Comparison of ENCODE assay signal across 25 cellular contexts in genomic region chr1:167305059-167305704, GRCh38.
DNase-seq lines count a peak whose midpoint lies in the region; ATAC-seq and TF ChIP-seq lines count a peak whose summit lies in the region.
"Had no signal": no experiment of that assay in that cellular context is flagged by ENCODE, and none has a peak within 500 bp of the region (broad histone marks: within the 10 kb centered on the region; RNA-seq: fewer than 3 reads in every experiment).

No MANE protein-coding gene starts in this region.

- H3K9me3 ChIP-seq in cardiac muscle cell (ENCODE audit: low read depth) = no peaks in the 10 kb centered on the region
- H3K9me3 ChIP-seq in transverse colon = no peaks in the 10 kb centered on the region
- H3K9me3 ChIP-seq in SJCRH30 (replicated peaks) = no peaks in the 10 kb centered on the region
- H3K9me3 ChIP-seq: BLaER1 treated with 17β-estradiol and CSF1 and Interleukin-3, amounts not matched to agents 10 nM and 100 nM had no signal

- WGBS in transverse colon (ENCODE audit: low coverage in 1 of 2), 2 donors = 79 to 90% methylated on average over 6 to 9 of the region's 9 CpGs

- no peak overlapping the region for H3K4me3 Mint-ChIP-seq in WTC11
- H3K4me3 Mint-ChIP-seq: CD4-positive, alpha-beta T cell; GM23338; H9; IgD-negative memory B cell had no signal

- intact Hi-C loops in left ventricle myocardium superior (cut with micrococcal nuclease) (no loop called here), left colon (cut with DNase I, micrococcal nuclease) (no loop called here), transverse colon (cut with DNase I; ENCODE audit: low total_unique reads) (no loop called here)

- H3K27me3 ChIP-seq in cardiac muscle cell (no peaks in the 10 kb centered on the region), transverse colon (no peaks in the 10 kb centered on the region), SJCRH30 (no peaks in the 10 kb centered on the region)
- H3K27me3 ChIP-seq: BLaER1 treated with 17β-estradiol and CSF1 and Interleukin-3, amounts not matched to agents 10 nM and 100 nM had no signal

- in situ Hi-C loops in transverse colon (cut with MboI; ENCODE audit: low pct_ligation_motif_present in 1 of 4, low pct_unique_long_range_greater_than_20kb in 1 of 4, low sequenced_read_pairs in 3 of 4) = no loop called here

- H3K36me3 ChIP-seq in cardiac muscle cell (no peaks in the 10 kb centered on the region), transverse colon (no peaks in the 10 kb centered on the region), SJCRH30 (no peaks in the 10 kb centered on the region)
- H3K36me3 ChIP-seq: BLaER1 treated with 17β-estradiol and CSF1 and Interleukin-3, amounts not matched to agents 10 nM and 100 nM had no signal

- H3K27ac Mint-ChIP-seq in WTC11 = no peak overlapping the region
- H3K27ac Mint-ChIP-seq: CD4-positive, alpha-beta T cell; GM23338; IgD-negative memory B cell had no signal

- no peaks in the 10 kb centered on the region for H3K9me3 Mint-ChIP-seq in WTC11
- H3K9me3 Mint-ChIP-seq: CD4-positive, alpha-beta T cell; GM23338; H9; IgD-negative memory B cell had no signal

- TF ChIP-seq EP300 in transverse colon (IDR thresholded peaks at IDR 0.05; ENCODE audit: low read depth) = no peak

- no peak for TF ChIP-seq POLR2A in transverse colon (IDR thresholded peaks at IDR 0.05)

- no peaks in the 10 kb centered on the region for H3K27me3 Mint-ChIP-seq in WTC11 (ENCODE audit: low read depth)
- H3K27me3 Mint-ChIP-seq: CD4-positive, alpha-beta T cell; IgD-negative memory B cell had no signal

- no peaks in the 10 kb centered on the region for H3K36me3 Mint-ChIP-seq in WTC11

- H3K4me3 ChIP-seq in cardiac muscle cell (no peak overlapping the region), transverse colon (no peak overlapping the region), SJCRH30 (no peak overlapping the region)
- H3K4me3 ChIP-seq: BLaER1 treated with 17β-estradiol and CSF1 and Interleukin-3, amounts not matched to agents 10 nM and 100 nM; GM23338; SK-N-MC had no signal

- H3K27ac ChIP-seq in cardiac muscle cell (peak overlapping the region; percentile 4), transverse colon (peak overlapping the region; percentile 10 to 68 (median 44)), SJCRH30 (no peak overlapping the region)
- H3K27ac ChIP-seq: BLaER1 treated with 17β-estradiol and CSF1 and Interleukin-3, amounts not matched to agents 10 nM and 100 nM; HL-60; RWPE1; SK-N-MC had no signal

- CTCF ChIA-PET in WTC11 (lab: Charles Lee) = interaction anchor here (0.6 to 1.5 kb wide), 2 partner anchors 37 to 234 kb away, joined by 3 read pairs; no protein-coding TSS in a partner anchor

- POLR2A ChIA-PET in WTC11 (lab: Charles Lee) = no interaction called here

- TF ChIP-seq CTCF in cardiac muscle cell (IDR thresholded peaks at IDR 0.05; ENCODE audit: low read depth, low read length) (no peak), WTC11 (IDR thresholded peaks at IDR 0.05) (no peak), transverse colon (IDR thresholded peaks at IDR 0.05) (no peak)

- DNase-seq in cardiac muscle cell (ENCODE audit: low read depth in 1 of 2, low spot score in 1 of 2) = no peak
- no peak for DNase-seq in left ventricle myocardium superior
- no peak for DNase-seq in WTC11 (ENCODE audit: low spot score)
- no peak for DNase-seq in left colon
- no peak for DNase-seq in transverse colon
- no peak for DNase-seq in SJCRH30
- no peak for DNase-seq in putamen (ENCODE audit: low spot score)
- DNase-seq: CD4-positive, alpha-beta T cell; H9; MV-4-11; NCI-H1105; NCI-H1436 treated with DMSO at 0.1 percent for 48 hours; NCI-H187 treated with DMSO at 0.1 percent for 48 hours; NCI-H2171 treated with DMSO at 0.1 percent for 48 hours; NCI-H345; NCI-H510A treated with DMSO at 0.1 percent for 48 hours; SHP77 treated with DMSO at 0.1 percent for 48 hours had no signal

- ATAC-seq in left ventricle myocardium superior (no peak), WTC11 (no peak), left colon (peak; percentile 13)
- ATAC-seq in activated CD4-positive, CD25-positive, alpha-beta regulatory T cell treated with anti-CD3 and anti-CD28 coated beads, Interleukin-2, amount 50 U/mL, for 24 hours = no peak
- ATAC-seq: GM23338, Panc1 had no signal

- H3K4me1 Mint-ChIP-seq in WTC11 = peaks cover 34% of the 10 kb centered on the region

- H3K4me1 ChIP-seq in cardiac muscle cell (ENCODE audit: low read depth) (no peaks in the 10 kb centered on the region), transverse colon (peaks cover 0 to 16% (median 6%) of the 10 kb centered on the region in 4 donors), SJCRH30 (no peaks in the 10 kb centered on the region)

TF ChIP-seq in WTC11, 78 proteins besides CTCF, POLR2A, EP300 and RAD21:
- TF ChIP-seq ZNF121 (CRISPR knock-in tag; IDR thresholded peaks at IDR 0.05) (peak; percentile 41; the same call in 1 of the 2 replicates), KAT7 (CRISPR knock-in tag; IDR thresholded peaks at IDR 0.05; ENCODE audit: borderline replicate concordance) (no peak)
